In the genomic region with DNA sequence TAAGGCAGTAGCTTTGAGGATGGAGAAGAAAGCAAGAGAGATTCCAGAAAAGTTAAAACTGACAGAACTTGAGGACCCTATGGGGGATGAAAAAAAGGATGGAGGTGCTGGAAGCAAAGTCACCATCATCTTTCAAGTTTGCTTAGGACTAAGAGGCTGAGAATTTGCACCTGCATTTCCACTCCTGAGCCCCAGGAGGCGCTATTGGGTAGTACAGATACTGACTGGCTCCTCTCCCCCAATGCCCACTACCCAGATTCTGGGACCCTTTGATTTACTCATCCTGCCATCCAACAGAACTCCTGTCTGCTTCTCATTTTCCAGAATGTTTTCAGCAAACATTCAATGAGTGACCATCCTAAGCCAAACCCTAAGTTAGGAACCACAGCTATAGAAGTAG, we compare ENCODE assay signal across 1 cellular context.
TF ChIP-seq lines count a peak whose summit lies in the region.

No MANE protein-coding gene starts in this region.

TF ChIP-seq in H1, 55 proteins besides CTCF, POLR2A, EP300 and RAD21:
- TF ChIP-seq, protein P1, sequence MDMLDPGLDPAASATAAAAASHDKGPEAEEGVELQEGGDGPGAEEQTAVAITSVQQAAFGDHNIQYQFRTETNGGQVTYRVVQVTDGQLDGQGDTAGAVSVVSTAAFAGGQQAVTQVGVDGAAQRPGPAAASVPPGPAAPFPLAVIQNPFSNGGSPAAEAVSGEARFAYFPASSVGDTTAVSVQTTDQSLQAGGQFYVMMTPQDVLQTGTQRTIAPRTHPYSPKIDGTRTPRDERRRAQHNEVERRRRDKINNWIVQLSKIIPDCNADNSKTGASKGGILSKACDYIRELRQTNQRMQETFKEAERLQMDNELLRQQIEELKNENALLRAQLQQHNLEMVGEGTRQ (IDR thresholded peaks at IDR 0.05; ENCODE audit: low read length) = no peak
- TF ChIP-seq MAFK (IDR thresholded peaks at IDR 0.05; ENCODE audit: low read depth, low read length) = no peak
- TF ChIP-seq POU5F1 (IDR thresholded peaks at IDR 0.05; ENCODE audit: low read depth, low read length) = no peak
- TF ChIP-seq TEAD4 (IDR thresholded peaks at IDR 0.05; ENCODE audit: low read depth, low read length) = no peak
- no peak for TF ChIP-seq NRF1 (IDR thresholded peaks at IDR 0.05; ENCODE audit: low read depth, low read length)
TF ChIP-seq in H1: peak in this region for 0.
